ENCODE assay signal across 9 cellular contexts in genomic region chr21:44510508-44511218, GRCh38. TPM values are rescaled to one million over a fixed set of nuclear protein-coding genes. Genes with fewer than 3 reads are reported as not detected.
DNase-seq lines count a peak whose midpoint lies in the region; ATAC-seq, FAIRE-seq and TF ChIP-seq lines count a peak whose summit lies in the region.
"Had no signal": no experiment of that assay in that cellular context is flagged by ENCODE, and none has a peak within 500 bp of the region (broad histone marks: within the 10 kb centered on the region; RNA-seq: fewer than 3 reads in every experiment).

No MANE protein-coding gene starts in this region.

- H3K23ac ChIP-seq in mesendoderm (ENCODE audit: low read length): no peak overlapping the region

- peak; percentile 69 to 72 for TF ChIP-seq RAD21 in A549 (conservative IDR thresholded peaks at IDR 0.05 in 1 of 2, IDR thresholded peaks at IDR 0.05 in 1 of 2)

- peak; percentile 20 to 41 for DNase-seq in A549 (ENCODE audit: low read depth in 1 of 2, low spot score in 1 of 2)
- peak; percentile 76 for DNase-seq in GM19240 (ENCODE audit: insufficient read length, low spot score)
- peak; percentile 68 to 89 for DNase-seq in NCI-H526 (lab: John Stamatoyannopoulos, UW)
- DNase-seq in activated CD8-positive, alpha-beta T cell treated with anti-CD3 and anti-CD28 coated beads for 36 hours: peak; percentile 78
- DNase-seq in effector CD4-positive, alpha-beta T cell: peak; percentile 80
- peak; percentile 74 for DNase-seq in mesendoderm
- peak; percentile 55 to 69 for DNase-seq in stimulated activated CD8-positive, alpha-beta memory T cell treated with anti-CD3 and anti-CD28 coated beads, Interleukin-7, amount 100 ng/mL, for 1 hour (ENCODE audit: low read depth in 2 of 2)

- H4K5ac ChIP-seq in mesendoderm (ENCODE audit: low read length): no peak overlapping the region

- H3K36me3 Mint-ChIP-seq in activated CD8-positive, alpha-beta T cell treated with anti-CD3 and anti-CD28 coated beads for 36 hours (ENCODE audit: low read depth): no peaks in the 10 kb centered on the region

- POLR2A ChIA-PET in A549 (lab: Yijun Ruan, JAX): no interaction called here
- POLR2A ChIA-PET in activated CD8-positive, alpha-beta T cell treated with anti-CD3 and anti-CD28 coated beads for 36 hours (lab: Charles Lee): interaction anchor here (0.8 kb wide), 1 partner anchor 47 kb away, joined by 3 read pairs; no protein-coding TSS in a partner anchor

- 18% methylated on average over 8 of the region's 36 CpGs for WGBS in A549 (ENCODE audit: missing lambda C conversion rate)
- WGBS in mesendoderm (ENCODE audit: extremely low coverage, insufficient coverage, low lambda C conversion rate): no CpG with 5 or more reads among the region's 36 CpGs

- H4K8ac ChIP-seq in mesendoderm (ENCODE audit: low read depth, low read length): no peak overlapping the region

- no peaks in the 10 kb centered on the region for H3K79me1 ChIP-seq in mesendoderm (ENCODE audit: low read length)

- H3K4me2 ChIP-seq in A549: peak overlapping the region; percentile 9; the same call in 1 of the 3 replicates
- H3K4me2 ChIP-seq in mesendoderm (ENCODE audit: low read length): no peak overlapping the region

- no peak overlapping the region for H2BK15ac ChIP-seq in mesendoderm (replicated peaks; ENCODE audit: low read depth)

- no peak overlapping the region for H3K4ac ChIP-seq in mesendoderm (ENCODE audit: low read depth, low read length)

- no peak overlapping the region for H3K27ac Mint-ChIP-seq in activated CD8-positive, alpha-beta T cell treated with anti-CD3 and anti-CD28 coated beads for 36 hours

- CTCF ChIA-PET in A549 (lab: Yijun Ruan, JAX): interaction anchor here (0.7 to 2.4 kb wide), 18 partner anchors 9 to 618 kb away, joined by 3 to 14 read pairs (median 4); no protein-coding TSS in a partner anchor
- CTCF ChIA-PET in activated CD8-positive, alpha-beta T cell treated with anti-CD3 and anti-CD28 coated beads for 36 hours (lab: Charles Lee): interaction anchor here (0.6 to 2.6 kb wide), 45 partner anchors 9 to 417 kb away, joined by 3 to 31 read pairs (median 4); partner anchors contain the start of genes KRTAP12-3 and UBE2G2

- peak overlapping the region; percentile 16 for H3K9ac ChIP-seq in mesendoderm (ENCODE audit: low read length)

- H3K79me2 ChIP-seq in mesendoderm (ENCODE audit: control insufficient read depth, insufficient read depth, low read length): no peaks in the 10 kb centered on the region

- H3K27me3 Mint-ChIP-seq in activated CD8-positive, alpha-beta T cell treated with anti-CD3 and anti-CD28 coated beads for 36 hours: no peaks in the 10 kb centered on the region

- H3K4me3 ChIP-seq in A549 (no peak overlapping the region), mesendoderm (ENCODE audit: low read length) (no peak overlapping the region)

- no peak for FAIRE-seq in A549 (lab: Jason Lieb, UNC)

- no peak for TF ChIP-seq EP300 in A549 (IDR thresholded peaks at IDR 0.05)

- TF ChIP-seq POLR2A in A549 (IDR thresholded peaks at IDR 0.05; ENCODE audit: low read length): no peak

- TF ChIP-seq CTCF in A549 (IDR thresholded peaks at IDR 0.05): peak; percentile 56
- peak; percentile 93 for TF ChIP-seq CTCF in activated CD8-positive, alpha-beta T cell treated with anti-CD3 and anti-CD28 coated beads for 36 hours (IDR thresholded peaks at IDR 0.05)

- intact Hi-C loops in activated CD8-positive, alpha-beta T cell treated with anti-CD3 and anti-CD28 coated beads for 36 hours (cut with micrococcal nuclease): loop anchor here (5.0 to 10.0 kb wide), 2 partner anchors 234 to 282 kb away; no protein-coding TSS in a partner anchor

- H2AK5ac ChIP-seq in mesendoderm (ENCODE audit: low read length): no peak overlapping the region

- no peak overlapping the region for H3K18ac ChIP-seq in mesendoderm (ENCODE audit: low read length)

- H3K4me1 ChIP-seq in A549: no peaks in the 10 kb centered on the region
- H3K4me1 ChIP-seq in mesendoderm (ENCODE audit: control insufficient read depth, low read depth, low read length): no peaks in the 10 kb centered on the region

- H2BK120ac ChIP-seq in mesendoderm (ENCODE audit: low read depth, low read length): no peak overlapping the region

- H3K4me1 Mint-ChIP-seq in activated CD8-positive, alpha-beta T cell treated with anti-CD3 and anti-CD28 coated beads for 36 hours (ENCODE audit: low read depth): peaks cover 4% of the 10 kb centered on the region

- H3K36me3 ChIP-seq in mesendoderm (ENCODE audit: control insufficient read depth, insufficient read depth, low read length): no peaks in the 10 kb centered on the region

- no peak overlapping the region for H3K27ac ChIP-seq in A549
- no peak overlapping the region for H3K27ac ChIP-seq in mesendoderm (ENCODE audit: low read depth, low read length)
- H3K27ac ChIP-seq: skin epidermis had no signal

- no peaks in the 10 kb centered on the region for H3K27me3 ChIP-seq in mesendoderm (ENCODE audit: insufficient read depth, low read length, poor library complexity)

- H3K4me3 Mint-ChIP-seq in activated CD8-positive, alpha-beta T cell treated with anti-CD3 and anti-CD28 coated beads for 36 hours: peak overlapping the region; percentile 27

- H3K9me3 Mint-ChIP-seq in activated CD8-positive, alpha-beta T cell treated with anti-CD3 and anti-CD28 coated beads for 36 hours: no peaks in the 10 kb centered on the region

- no peaks in the 10 kb centered on the region for H3K9me3 ChIP-seq in A549

- ATAC-seq in A549 (peak; percentile 59 to 90; a peak in 5 of 6 replicates), GM19035 (IDR thresholded peaks at IDR 0.05; ENCODE audit: unreplicated experiment) (no peak)
- peak; percentile 90 for ATAC-seq in activated CD8-positive, alpha-beta T cell treated with anti-CD3 and anti-CD28 coated beads for 36 hours

- H3K56ac ChIP-seq in mesendoderm (ENCODE audit: low read length): peak overlapping the region; percentile 25

- H2BK5ac ChIP-seq in mesendoderm (ENCODE audit: low read length): no peak overlapping the region

TF ChIP-seq in A549, 52 proteins besides CTCF, POLR2A, EP300 and RAD21:
- no peak for TF ChIP-seq EHF (CRISPR knock-in tag; IDR thresholded peaks at IDR 0.05)
- no peak for TF ChIP-seq FOSL2 (IDR thresholded peaks at IDR 0.05)
- TF ChIP-seq FOSL2 (CRISPR knock-in tag; IDR thresholded peaks at IDR 0.05): no peak
- peak; percentile 56; the same call in 2 of the 3 replicates for TF ChIP-seq SMC3 (IDR thresholded peaks at IDR 0.05)
- TF ChIP-seq NPAS2 (CRISPR knock-in tag; IDR thresholded peaks at IDR 0.05; ENCODE audit: borderline replicate concordance): no peak
- no peak for TF ChIP-seq MYC (IDR thresholded peaks at IDR 0.05; ENCODE audit: borderline replicate concordance, low read length)
TF ChIP-seq in A549: peak in this region for 1.

RNA-seq across cellular contexts. Expression of gene KRTAP10-1, which starts 29.3 kb away (rescaled TPM):
- polyA plus RNA-seq in A549 (2011; rRNA removed) (not detected in 2 replicates), A549 (2017; fragmentation: RNase III; extraction: RNeasy Plus Mini Kit Qiagen cat#74134 plus additional on column Dnase treatment) (not detected in 3 replicates)
- polyA plus RNA-seq in A549 (2012; cell fraction: cytosol; rRNA removed): not detected in 2 replicates
- not detected in 2 replicates for polyA plus RNA-seq in A549 (2012; cell fraction: nucleus; rRNA removed)
- not detected in 2 replicates for polyA minus RNA-seq in A549 (2011; rRNA and poly(A)+ RNA removed)
- total RNA-seq in activated CD8-positive, alpha-beta T cell treated with anti-CD3 and anti-CD28 coated beads for 36 hours: not detected
- polyA plus RNA-seq in mesendoderm (2013, experiment 1 of 2): not detected
- polyA plus RNA-seq in mesendoderm (2013, experiment 2 of 2): not detected

RNA-seq across cellular contexts. Expression of gene KRTAP10-2, which starts 40.6 kb away (rescaled TPM):
- polyA plus RNA-seq in A549 (2011; rRNA removed) (not detected in 2 replicates), A549 (2017; fragmentation: RNase III; extraction: RNeasy Plus Mini Kit Qiagen cat#74134 plus additional on column Dnase treatment) (not detected in 3 replicates)
- not detected in 2 replicates for polyA plus RNA-seq in A549 (2012; cell fraction: cytosol; rRNA removed)
- polyA plus RNA-seq in A549 (2012; cell fraction: nucleus; rRNA removed): not detected in 2 replicates
- not detected in 2 replicates for polyA minus RNA-seq in A549 (2011; rRNA and poly(A)+ RNA removed)
- total RNA-seq in activated CD8-positive, alpha-beta T cell treated with anti-CD3 and anti-CD28 coated beads for 36 hours: not detected
- polyA plus RNA-seq in mesendoderm (2013, experiment 1 of 2): 0.04 TPM
- not detected for polyA plus RNA-seq in mesendoderm (2013, experiment 2 of 2)

RNA-seq across cellular contexts. Expression of gene KRTAP10-3, which starts 47.9 kb away (rescaled TPM):
- polyA plus RNA-seq in A549 (2011; rRNA removed) (not detected in 2 replicates), A549 (2017; fragmentation: RNase III; extraction: RNeasy Plus Mini Kit Qiagen cat#74134 plus additional on column Dnase treatment) (not detected in 3 replicates)
- not detected in 2 replicates for polyA plus RNA-seq in A549 (2012; cell fraction: cytosol; rRNA removed)
- polyA plus RNA-seq in A549 (2012; cell fraction: nucleus; rRNA removed): not detected in 2 replicates
- polyA minus RNA-seq in A549 (2011; rRNA and poly(A)+ RNA removed): not detected in 2 replicates
- not detected for total RNA-seq in activated CD8-positive, alpha-beta T cell treated with anti-CD3 and anti-CD28 coated beads for 36 hours
- not detected for polyA plus RNA-seq in mesendoderm (2013, experiment 1 of 2)
- polyA plus RNA-seq in mesendoderm (2013, experiment 2 of 2): not detected

RNA-seq across cellular contexts. Expression of gene LRRC3, which starts 55.4 kb away (rescaled TPM):
- polyA plus RNA-seq in A549 (2011; rRNA removed) (0.59 and 0.66 TPM in 2 replicates), A549 (2017; fragmentation: RNase III; extraction: RNeasy Plus Mini Kit Qiagen cat#74134 plus additional on column Dnase treatment) (0.96 to 1.1 TPM (median 1.1 TPM) in 3 replicates)
- polyA plus RNA-seq in A549 (2012; cell fraction: cytosol; rRNA removed): 0.94 and 1.4 TPM in 2 replicates
- polyA plus RNA-seq in A549 (2012; cell fraction: nucleus; rRNA removed): 1.6 and 1.7 TPM in 2 replicates
- polyA minus RNA-seq in A549 (2011; rRNA and poly(A)+ RNA removed): 0.74 and 0.83 TPM in 2 replicates
- 1 to 10 TPM; 1.8 to 1.9 TPM for total RNA-seq in activated CD8-positive, alpha-beta T cell treated with anti-CD3 and anti-CD28 coated beads for 36 hours
- polyA plus RNA-seq in mesendoderm (2013, experiment 1 of 2): 6.9 TPM
- polyA plus RNA-seq in mesendoderm (2013, experiment 2 of 2): 7.0 TPM
